Comparison of ENCODE assay signal across 8 cellular contexts in genomic region chr5:157603333-157604190, GRCh38. TPM values are rescaled to one million over a fixed set of nuclear protein-coding genes. Genes with fewer than 3 reads are reported as not detected.
DNase-seq lines count a peak whose midpoint lies in the region; ATAC-seq lines count a peak whose summit lies in the region.

No MANE protein-coding gene starts in this region.

- in situ Hi-C loops in Caki2 (cut with HindIII; ENCODE audit: low pct_unique_long_range_greater_than_20kb, low sequenced_read_pairs), result no loop called here

- H3K27me3 Mint-ChIP-seq in effector memory CD8-positive, alpha-beta T cell, result no peaks in the 10 kb centered on the region

- peak overlapping the region; percentile 81 to 92 for H3K27ac Mint-ChIP-seq in effector memory CD8-positive, alpha-beta T cell

- peak; percentile 77 for ATAC-seq in effector memory CD8-positive, alpha-beta T cell (replicated peaks)
- ATAC-seq in HG03520 (IDR thresholded peaks at IDR 0.05; ENCODE audit: unreplicated experiment), result no peak

- H3K4me3 Mint-ChIP-seq in effector memory CD8-positive, alpha-beta T cell, result peak overlapping the region; percentile 60 to 69

- H3K4me1 Mint-ChIP-seq in effector memory CD8-positive, alpha-beta T cell (ENCODE audit: low read depth in 2 of 2), result peaks cover 31 to 39% of the 10 kb centered on the region in 2 donors

- DNase-seq in Caki2 (ENCODE audit: low read depth) (peak; percentile 12), HS-5 (ENCODE audit: low read depth) (peak; percentile 88), GM19238 (ENCODE audit: insufficient read length, low spot score) (no peak), NCI-H187 (lab: John Stamatoyannopoulos, UW) (no peak)
- peak; percentile 57 for DNase-seq in activated CD4-positive, CD25-positive, alpha-beta regulatory T cell treated with anti-CD3 and anti-CD28 coated beads, Interleukin-2, amount 50 U/mL, for 72 hours
- peak; percentile 31 to 37 (median 36) for DNase-seq in effector memory CD8-positive, alpha-beta T cell
- DNase-seq in stimulated activated CD4-positive, alpha-beta T cell treated with anti-CD3 and anti-CD28 coated beads, Interleukin-4, amount 100 ng/mL, for 24 hours, result peak; percentile 72

- H3K36me3 Mint-ChIP-seq in effector memory CD8-positive, alpha-beta T cell (ENCODE audit: insufficient read depth), result peaks cover 11% of the 10 kb centered on the region

- no peaks in the 10 kb centered on the region for H3K9me3 Mint-ChIP-seq in effector memory CD8-positive, alpha-beta T cell

RNA-seq across cellular contexts. Expression of gene ADAM19, which starts 28.0 kb away (rescaled TPM):
- total RNA-seq in Caki2 (2014; rRNA removed; shearing (Covaris generic); ENCODE audit: low replicate concordance), result 6.8 and 9.1 TPM in 2 replicates

RNA-seq across cellular contexts. Expression of gene SOX30, which starts 48.7 kb away (rescaled TPM):
- total RNA-seq in Caki2 (2014; rRNA removed; shearing (Covaris generic); ENCODE audit: low replicate concordance), result not detected in 2 replicates

Comparison
In these comparisons a context has a peak if more than half of its experiments do, and no peak if none do; other contexts are left out.
1. DNase-seq: peak in Caki2 (single experiment), HS-5 (single experiment), activated CD4-positive, CD25-positive, alpha-beta regulatory T cell treated with anti-CD3 and anti-CD28 coated beads, Interleukin-2, amount 50 U/mL, for 72 hours (single experiment), effector memory CD8-positive, alpha-beta T cell (3 of 3) and stimulated activated CD4-positive, alpha-beta T cell treated with anti-CD3 and anti-CD28 coated beads, Interleukin-4, amount 100 ng/mL, for 24 hours (single experiment); none in GM19238 (single experiment) and NCI-H187 (0 of 2).